Comparison of ENCODE assay signal across 21 cellular contexts in genomic region chr4:159232465-159233106, GRCh38.
DNase-seq lines count a peak whose midpoint lies in the region; ATAC-seq and TF ChIP-seq lines count a peak whose summit lies in the region.
"Had no signal": no experiment of that assay in that cellular context is flagged by ENCODE, and none has a peak within 500 bp of the region (broad histone marks: within the 10 kb centered on the region; RNA-seq: fewer than 3 reads in every experiment).

No MANE protein-coding gene starts in this region.

- TF ChIP-seq CTCF in IMR-90 (conservative IDR thresholded peaks at IDR 0.05; ENCODE audit: low read depth, low read length) = no peak
- TF ChIP-seq CTCF in RWPE1 (conservative IDR thresholded peaks at IDR 0.05; ENCODE audit: low read depth) = no peak

- H3K56ac ChIP-seq in IMR-90 (ENCODE audit: extremely low read depth, insufficient read depth, low read length) = no peak overlapping the region

- TF ChIP-seq POLR2A in IMR-90 (IDR thresholded peaks at IDR 0.05; ENCODE audit: low read depth, low read length) = no peak

- CTCF ChIA-PET in IMR-90 (lab: Yijun Ruan, JAX) (no interaction called here), RWPE1 (lab: Yijun Ruan, JAX) (interaction anchor here (0.9 kb wide), 1 partner anchor 30 kb away, joined by 3 read pairs; no protein-coding TSS in a partner anchor)
- CTCF ChIA-PET in activated naive CD4-positive, alpha-beta T cell treated with anti-CD3 and anti-CD28 coated beads, Interleukin-2, amount 10 ng/mL, durations not matched to agents 7 days and 5 days (lab: Charles Lee) = no interaction called here

- H2BK15ac ChIP-seq in IMR-90 (ENCODE audit: low read depth, low read length) = no peak overlapping the region

- no peak overlapping the region for H3K27ac Mint-ChIP-seq in naive B cell
- no peak overlapping the region for H3K27ac Mint-ChIP-seq in activated naive CD4-positive, alpha-beta T cell treated with anti-CD3 and anti-CD28 coated beads, Interleukin-2, amount 10 ng/mL, durations not matched to agents 7 days and 5 days
- H3K27ac Mint-ChIP-seq: activated CD8-positive, alpha-beta memory T cell treated with anti-CD3 and anti-CD28 coated beads, Interleukin-2, amount 10 ng/mL, durations not matched to agents 7 days and 5 days; naive thymus-derived CD4-positive, alpha-beta T cell had no signal

- peaks cover 15 to 26% (median 20%) of the 10 kb centered on the region in 3 donors for H3K4me1 Mint-ChIP-seq in naive B cell
- peaks cover 2% of the 10 kb centered on the region for H3K4me1 Mint-ChIP-seq in activated naive CD4-positive, alpha-beta T cell treated with anti-CD3 and anti-CD28 coated beads, Interleukin-2, amount 10 ng/mL, durations not matched to agents 7 days and 5 days

- H3K36me3 ChIP-seq in IMR-90 (ENCODE audit: control insufficient read depth, insufficient read depth, low read length) = no peaks in the 10 kb centered on the region
- H3K36me3 ChIP-seq: adrenal gland, HAP-1 had no signal

- H3K23ac ChIP-seq in IMR-90 (ENCODE audit: low read depth, low read length) = no peak overlapping the region

- POLR2A ChIA-PET in IMR-90 (lab: Charles Lee; ENCODE audit: unreplicated experiment) = no interaction called here
- POLR2A ChIA-PET in RWPE1 (lab: Yijun Ruan, JAX; ENCODE audit: low non-redundant PET) = no interaction called here

- peaks cover 3% of the 10 kb centered on the region for H4K20me1 ChIP-seq in IMR-90 (ENCODE audit: insufficient read depth, low read length)

- no peak overlapping the region for H3K9ac ChIP-seq in IMR-90 (ENCODE audit: low read depth, low read length)

- no peak overlapping the region for H3K4ac ChIP-seq in IMR-90 (ENCODE audit: low read depth, low read length)

- peak overlapping the region; percentile 26; the same call in 1 of the 2 replicates for H3K4me2 ChIP-seq in IMR-90 (ENCODE audit: low read depth, low read length)
- H3K4me2 ChIP-seq: smooth muscle cell had no signal

- H4K8ac ChIP-seq in IMR-90 (ENCODE audit: low read depth in 2 of 2, low read length in 2 of 2) = no peak overlapping the region

- peak overlapping the region; percentile 39 for H2BK5ac ChIP-seq in IMR-90 (ENCODE audit: low read depth, low read length, poor library complexity, severe bottlenecking)

- BruUV-seq in IMR-90 (replicated peaks; lab: Mats Ljungman, UMichigan) = no TSS peak

- H3K4me3 ChIP-seq in IMR-90 (ENCODE audit: insufficient read depth, low read depth, low read length) = no peak overlapping the region
- H3K4me3 ChIP-seq: adrenal gland, HAP-1, smooth muscle cell, testis had no signal

- H3K9me1 ChIP-seq in IMR-90 (ENCODE audit: insufficient read depth, low read length) = 0 out of 2 replicates have a peak, but pooled peaks cover 5% of the 10 kb centered on the region

- H3K27me3 ChIP-seq in IMR-90 (ENCODE audit: control insufficient read depth, insufficient read depth, low read length) = no peaks in the 10 kb centered on the region
- H3K27me3 ChIP-seq: adrenal gland, testis had no signal

- no peak overlapping the region for H2AK5ac ChIP-seq in IMR-90 (ENCODE audit: low read depth, low read length)

- dilution Hi-C loops in IMR-90 (cut with HindIII; ENCODE audit: low sequenced_read_pairs, unreplicated experiment) = no loop called here

- no peak overlapping the region for H4K5ac ChIP-seq in IMR-90 (ENCODE audit: low read depth, low read length)

- H2AK9ac ChIP-seq in IMR-90 (replicated peaks; ENCODE audit: low read depth, low read length, poor library complexity) = no peak overlapping the region

- no peaks in the 10 kb centered on the region for H3K9me3 ChIP-seq in IMR-90 (ENCODE audit: control insufficient read depth, insufficient read depth, low read length)
- H3K9me3 ChIP-seq: adrenal gland, HAP-1, testis had no signal

- H3K79me1 ChIP-seq in IMR-90 (ENCODE audit: low read depth in 1 of 2, low read length in 2 of 2) = peaks cover 13 to 36% of the 10 kb centered on the region in 2 experiments

- H3K27ac ChIP-seq in IMR-90 (ENCODE audit: insufficient read depth, low read length) (no peak overlapping the region), RWPE1 (no peak overlapping the region)
- H3K27ac ChIP-seq: adrenal gland, testis had no signal

- no CpG with 5 or more reads among the region's 1 CpG for WGBS in IMR-90 (ENCODE audit: extremely low coverage in 2 of 2, insufficient read length in 1 of 2), 2 experiments

- peak overlapping the region; percentile 48; the same call in 1 of the 2 replicates for H3K18ac ChIP-seq in IMR-90 (ENCODE audit: low read depth, low read length)

- peaks cover 0 to 7% (median 0%) of the 10 kb centered on the region in 7 donors for H3K9me3 Mint-ChIP-seq in naive B cell
- H3K9me3 Mint-ChIP-seq in activated naive CD4-positive, alpha-beta T cell treated with anti-CD3 and anti-CD28 coated beads, Interleukin-2, amount 10 ng/mL, durations not matched to agents 7 days and 5 days = no peaks in the 10 kb centered on the region

- H2BK120ac ChIP-seq in IMR-90 (ENCODE audit: low read depth, low read length) = no peak overlapping the region

- DNase-seq in IMR-90 = no peak
- peak; percentile 1 for DNase-seq in naive B cell
- DNase-seq in activated naive CD4-positive, alpha-beta T cell treated with anti-CD3 and anti-CD28 coated beads, Interleukin-2, amount 10 ng/mL, durations not matched to agents 7 days and 5 days = no peak
- DNase-seq in RWPE1 (ENCODE audit: low spot score) = no peak
- DNase-seq in DMS153 treated with DMSO at 0.1 percent for 48 hours (lab: John Stamatoyannopoulos, UW; ENCODE audit: unreplicated experiment) = no peak
- DNase-seq: activated CD8-positive, alpha-beta memory T cell treated with anti-CD3 and anti-CD28 coated beads, Interleukin-2, amount 10 ng/mL, durations not matched to agents 7 days and 5 days; adrenal gland; caudate nucleus; DMS79 treated with DMSO at 0.1 percent for 48 hours; effector CD4-positive, alpha-beta T cell; glutamatergic neuron; islet precursor cell; naive thymus-derived CD4-positive, alpha-beta T cell; NCI-H446; testis had no signal

- peak overlapping the region in 1 of 8 donors; percentile 40 for H3K4me3 Mint-ChIP-seq in naive B cell
- no peak overlapping the region for H3K4me3 Mint-ChIP-seq in activated naive CD4-positive, alpha-beta T cell treated with anti-CD3 and anti-CD28 coated beads, Interleukin-2, amount 10 ng/mL, durations not matched to agents 7 days and 5 days
- H3K4me3 Mint-ChIP-seq: activated CD8-positive, alpha-beta memory T cell treated with anti-CD3 and anti-CD28 coated beads, Interleukin-2, amount 10 ng/mL, durations not matched to agents 7 days and 5 days; naive thymus-derived CD4-positive, alpha-beta T cell had no signal

- H2AFZ ChIP-seq in IMR-90 (replicated peaks; ENCODE audit: low read length, poor library complexity) = no peak overlapping the region

- TF ChIP-seq RAD21 in IMR-90 (IDR thresholded peaks at IDR 0.05; ENCODE audit: low read length) = no peak

- intact Hi-C loops in IMR-90 (cut with micrococcal nuclease) = no loop called here

- no peak overlapping the region for H4K91ac ChIP-seq in IMR-90 (ENCODE audit: insufficient read depth, low read depth, low read length)

- H3K14ac ChIP-seq in IMR-90 (replicated peaks; ENCODE audit: low read depth, low read length) = no peak overlapping the region

- H3K4me1 ChIP-seq in IMR-90 (ENCODE audit: control insufficient read depth, insufficient read depth, low read length) = no peaks in the 10 kb centered on the region; the same call in 1 of the 2 replicates
- H3K4me1 ChIP-seq: HAP-1, testis had no signal

- peaks cover 6 to 17% of the 10 kb centered on the region in 2 donors for H3K36me3 Mint-ChIP-seq in naive B cell
- H3K36me3 Mint-ChIP-seq in activated naive CD4-positive, alpha-beta T cell treated with anti-CD3 and anti-CD28 coated beads, Interleukin-2, amount 10 ng/mL, durations not matched to agents 7 days and 5 days = no peaks in the 10 kb centered on the region

- no peaks in the 10 kb centered on the region for H3K27me3 Mint-ChIP-seq in naive B cell
- H3K27me3 Mint-ChIP-seq in activated naive CD4-positive, alpha-beta T cell treated with anti-CD3 and anti-CD28 coated beads, Interleukin-2, amount 10 ng/mL, durations not matched to agents 7 days and 5 days = no peaks in the 10 kb centered on the region
- H3K27me3 Mint-ChIP-seq: activated CD8-positive, alpha-beta memory T cell treated with anti-CD3 and anti-CD28 coated beads, Interleukin-2, amount 10 ng/mL, durations not matched to agents 7 days and 5 days; naive thymus-derived CD4-positive, alpha-beta T cell had no signal

- ATAC-seq in GM18867 (IDR thresholded peaks at IDR 0.05; ENCODE audit: unreplicated experiment) (peak; percentile 65), GM21786 (IDR thresholded peaks at IDR 0.05; ENCODE audit: unreplicated experiment) (peak; percentile 51), IMR-90 (ENCODE audit: low read depth) (no peak), naive B cell (ENCODE audit: low read depth in 2 of 2) (peak in 1 of 2 donors; percentile 18), HG02938 (IDR thresholded peaks at IDR 0.05; ENCODE audit: unreplicated experiment) (no peak)
- ATAC-seq: activated CD8-positive, alpha-beta memory T cell treated with anti-CD3 and anti-CD28 coated beads, Interleukin-2, amount 10 ng/mL, durations not matched to agents 7 days and 5 days; HepG2; naive thymus-derived CD4-positive, alpha-beta T cell had no signal

- H2BK20ac ChIP-seq in IMR-90 (ENCODE audit: low read depth, low read length) = no peak overlapping the region

- in situ Hi-C loops in IMR-90 (cut with MboI; ENCODE audit: low sequenced_read_pairs) = no loop called here

TF ChIP-seq in IMR-90, 13 proteins besides CTCF, POLR2A, EP300 and RAD21:
- TF ChIP-seq NFE2L2 (IDR thresholded peaks at IDR 0.05; ENCODE audit: low read depth, low read length) = peak; percentile 38; the same call in 1 of the 2 replicates
- TF ChIP-seq MXI1 (IDR thresholded peaks at IDR 0.05; ENCODE audit: borderline replicate concordance, low read depth, low read length) = no peak

Comparison
In these comparisons a context has a peak if more than half of its experiments do, and no peak if none do; other contexts are left out.
1. ATAC-seq: peak in GM18867 (single experiment) and GM21786 (single experiment); none in IMR-90 (single experiment) and HG02938 (single experiment).